8 cellular contexts compared by ENCODE assay signal in genomic region chr2:74374509-74375205, GRCh38. TPM values are rescaled to one million over a fixed set of nuclear protein-coding genes. Genes with fewer than 3 reads are reported as not detected.
DNase-seq lines count a peak whose midpoint lies in the region; ATAC-seq and TF ChIP-seq lines count a peak whose summit lies in the region.

No MANE protein-coding gene starts in this region.

- H3K9me3 Mint-ChIP-seq in activated CD4-positive, alpha-beta T cell treated with anti-CD3 and anti-CD28 coated beads for 36 hours (ENCODE audit: low read depth): no peaks in the 10 kb centered on the region

- POLR2A ChIA-PET in activated CD4-positive, alpha-beta T cell treated with anti-CD3 and anti-CD28 coated beads for 36 hours (lab: Charles Lee): no interaction called here

- H4K20me1 ChIP-seq in fibroblast of lung (ENCODE audit: control insufficient read depth, extremely low read depth, insufficient read depth, low read length): no peaks in the 10 kb centered on the region

- H3K4me1 ChIP-seq in fibroblast of lung (ENCODE audit: control insufficient read depth, extremely low read depth, insufficient read depth, low read length): peaks cover 5% of the 10 kb centered on the region

- H3K4me3 Mint-ChIP-seq in activated CD4-positive, alpha-beta T cell treated with anti-CD3 and anti-CD28 coated beads for 36 hours: no peak overlapping the region

- intact Hi-C loops in activated CD4-positive, alpha-beta T cell treated with anti-CD3 and anti-CD28 coated beads for 36 hours (cut with DNase I, micrococcal nuclease): no loop called here

- H3K4me2 ChIP-seq in fibroblast of lung (ENCODE audit: extremely low read depth, insufficient read depth, low read length): no peak overlapping the region

- peaks cover 2% of the 10 kb centered on the region for H3K4me1 Mint-ChIP-seq in activated CD4-positive, alpha-beta T cell treated with anti-CD3 and anti-CD28 coated beads for 36 hours

- no peaks in the 10 kb centered on the region for H3K27me3 ChIP-seq in fibroblast of lung (ENCODE audit: control insufficient read depth, insufficient read depth, low read length)

- TF ChIP-seq CTCF in fibroblast of lung (conservative IDR thresholded peaks at IDR 0.05 in 1 of 2, IDR thresholded peaks at IDR 0.05 in 1 of 2; ENCODE audit: low read depth in 1 of 2, low read length in 2 of 2): no peak

- no peaks in the 10 kb centered on the region for H3K27me3 Mint-ChIP-seq in activated CD4-positive, alpha-beta T cell treated with anti-CD3 and anti-CD28 coated beads for 36 hours

- H2AFZ ChIP-seq in fibroblast of lung (ENCODE audit: low read length): no peak overlapping the region

- H3K79me2 ChIP-seq in fibroblast of lung (ENCODE audit: control insufficient read depth, insufficient read depth, low read length): peaks cover 23% of the 10 kb centered on the region

- H3K9me3 ChIP-seq in fibroblast of lung (ENCODE audit: control insufficient read depth, insufficient read depth, low read depth, low read length): no peaks in the 10 kb centered on the region

- peaks cover 13% of the 10 kb centered on the region for H3K36me3 Mint-ChIP-seq in activated CD4-positive, alpha-beta T cell treated with anti-CD3 and anti-CD28 coated beads for 36 hours (ENCODE audit: low read depth)

- CTCF ChIA-PET in activated CD4-positive, alpha-beta T cell treated with anti-CD3 and anti-CD28 coated beads for 36 hours (lab: Charles Lee): no interaction called here

- H3K27ac Mint-ChIP-seq in activated CD4-positive, alpha-beta T cell treated with anti-CD3 and anti-CD28 coated beads for 36 hours: no peak overlapping the region

- peaks cover 15% of the 10 kb centered on the region for H3K36me3 ChIP-seq in fibroblast of lung (ENCODE audit: control insufficient read depth, insufficient read depth, low read length)

- H3K27ac ChIP-seq in fibroblast of lung (ENCODE audit: insufficient read depth, low read length): no peak overlapping the region

- peak overlapping the region in 1 of 4 experiments; percentile 17 for H3K4me3 ChIP-seq in fibroblast of lung (replicated peaks in 1 of 4; ENCODE audit: control extremely low read depth in 1 of 4, insufficient read depth in 1 of 4, low read depth in 3 of 4, low read length in 4 of 4)

- peak overlapping the region; percentile 4 for H3K9ac ChIP-seq in fibroblast of lung (ENCODE audit: insufficient read depth, low read length)

- DNase-seq in DMS53 treated with DMSO at 0.1 percent for 48 hours (lab: John Stamatoyannopoulos, UW; ENCODE audit: unreplicated experiment) (peak; percentile 25), NCI-H526 treated with DMSO at 0.1 percent for 48 hours (lab: John Stamatoyannopoulos, UW) (peak; percentile 67), fibroblast of lung (ENCODE audit: low read depth in 2 of 2) (peak; percentile 54 to 83), myocyte (ENCODE audit: low read depth) (peak; percentile 16), NCI-H345 (lab: John Stamatoyannopoulos, UW) (no peak), left lobe of liver (ENCODE audit: low spot score) (no peak)
- DNase-seq in activated CD4-positive, alpha-beta T cell treated with anti-CD3 and anti-CD28 coated beads for 36 hours: no peak

- no peak for ATAC-seq in left lobe of liver
- ATAC-seq in HG02571 (IDR thresholded peaks at IDR 0.05; ENCODE audit: unreplicated experiment): no peak
- no peak for ATAC-seq in activated CD4-positive, alpha-beta T cell treated with anti-CD3 and anti-CD28 coated beads for 36 hours

RNA-seq across cellular contexts. Expression of gene DCTN1, which starts 5.5 kb away (rescaled TPM):
- total RNA-seq in fibroblast of lung: 157 and 228 TPM in 2 replicates
- 133 and 193 TPM in 2 replicates for polyA plus RNA-seq in fibroblast of lung
- 213 and 279 TPM in 2 replicates for polyA plus RNA-seq in fibroblast of lung (2012)
- polyA minus RNA-seq in fibroblast of lung (ENCODE audit: low replicate concordance): 562 and 638 TPM in 2 replicates
- 121 and 123 TPM in 2 replicates for total RNA-seq in myocyte
- 183 TPM for polyA plus RNA-seq in myocyte (2012)
- total RNA-seq in left lobe of liver: 41.3 TPM
- 100 to 1,000 TPM in 1 of 2 experiments, 10 to 100 TPM in 1; 78.1 to 132 TPM for total RNA-seq in activated CD4-positive, alpha-beta T cell treated with anti-CD3 and anti-CD28 coated beads for 36 hours

RNA-seq across cellular contexts. Expression of gene SLC4A5, which starts 31.4 kb away (rescaled TPM):
- total RNA-seq in fibroblast of lung (under 0.01 and 0.17 TPM in 2 replicates), myocyte (0.43 and 2.0 TPM in 2 replicates), left lobe of liver (1.2 TPM)
- 0.12 and 0.19 TPM in 2 replicates for polyA plus RNA-seq in fibroblast of lung
- polyA plus RNA-seq in fibroblast of lung (2012): 0.14 and 0.17 TPM in 2 replicates
- polyA minus RNA-seq in fibroblast of lung (ENCODE audit: low replicate concordance): 2.8 TPM in 1 of 2 replicates, not detected in the other
- polyA plus RNA-seq in myocyte (2012): 0.98 TPM
- total RNA-seq in activated CD4-positive, alpha-beta T cell treated with anti-CD3 and anti-CD28 coated beads for 36 hours: 1 to 10 TPM; 2.2 to 2.7 TPM

RNA-seq across cellular contexts. Expression of gene C2orf81, which starts 46.8 kb away (rescaled TPM):
- total RNA-seq in fibroblast of lung: 0.77 and 1.5 TPM in 2 replicates
- polyA plus RNA-seq in fibroblast of lung: 0.25 and 0.37 TPM in 2 replicates
- polyA plus RNA-seq in fibroblast of lung (2012): 1.1 and 1.9 TPM in 2 replicates
- 1.0 and 1.2 TPM in 2 replicates for polyA minus RNA-seq in fibroblast of lung (ENCODE audit: low replicate concordance)
- 0.26 and 1.4 TPM in 2 replicates for total RNA-seq in myocyte
- polyA plus RNA-seq in myocyte (2012): 1.9 TPM
- total RNA-seq in left lobe of liver: 0.38 TPM
- 1 to 10 TPM; 4.5 to 4.9 TPM for total RNA-seq in activated CD4-positive, alpha-beta T cell treated with anti-CD3 and anti-CD28 coated beads for 36 hours

RNA-seq across cellular contexts. Expression of gene WDR54, which starts 46.9 kb away (rescaled TPM):
- total RNA-seq in fibroblast of lung (23.9 and 27.1 TPM in 2 replicates), myocyte (7.8 TPM in 2 replicates), left lobe of liver (1.5 TPM)
- polyA plus RNA-seq in fibroblast of lung: 24.3 and 34.0 TPM in 2 replicates
- 32.9 and 48.2 TPM in 2 replicates for polyA plus RNA-seq in fibroblast of lung (2012)
- 78.8 and 104 TPM in 2 replicates for polyA minus RNA-seq in fibroblast of lung (ENCODE audit: low replicate concordance)
- polyA plus RNA-seq in myocyte (2012): 22.6 TPM
- total RNA-seq in activated CD4-positive, alpha-beta T cell treated with anti-CD3 and anti-CD28 coated beads for 36 hours: 100 to 1,000 TPM; 103 to 119 TPM

Comparison
In these comparisons a context has a peak if more than half of its experiments do, and no peak if none do; other contexts are left out.
1. DNase-seq: peak in DMS53 treated with DMSO at 0.1 percent for 48 hours (single experiment), NCI-H526 treated with DMSO at 0.1 percent for 48 hours (single experiment), fibroblast of lung (2 of 2) and myocyte (single experiment); none in NCI-H345 (single experiment), left lobe of liver (single experiment) and activated CD4-positive, alpha-beta T cell treated with anti-CD3 and anti-CD28 coated beads for 36 hours (single experiment).